Comparison of ENCODE assay signal across 9 cellular contexts in genomic region chr11:61333638-61334433, GRCh38. TPM values are rescaled to one million over a fixed set of nuclear protein-coding genes. Genes with fewer than 3 reads are reported as not detected.
DNase-seq lines count a peak whose midpoint lies in the region; ATAC-seq, FAIRE-seq and TF ChIP-seq lines count a peak whose summit lies in the region.
"Had no signal": no experiment of that assay in that cellular context is flagged by ENCODE, and none has a peak within 500 bp of the region (broad histone marks: within the 10 kb centered on the region; RNA-seq: fewer than 3 reads in every experiment).

No MANE protein-coding gene starts in this region.

- no peaks in the 10 kb centered on the region for H3K27me3 Mint-ChIP-seq in activated B cell treated with CpG ODN at 0.5 μM for 24 hours

- peaks cover 4 to 66% (median 14%) of the 10 kb centered on the region in 3 donors for H3K4me1 ChIP-seq in gastroesophageal sphincter
- peaks cover 21% of the 10 kb centered on the region for H3K4me1 ChIP-seq in smooth muscle cell (ENCODE audit: low read depth)

- ATAC-seq in activated B cell treated with CpG ODN at 0.5 μM for 24 hours (ENCODE audit: low read depth) (no peak), gastroesophageal sphincter (no peak), HG03135 (IDR thresholded peaks at IDR 0.05; ENCODE audit: unreplicated experiment) (no peak)

- DNase-seq in NCI-H82 (lab: John Stamatoyannopoulos, UW), result peak; percentile 37
- DNase-seq in NCI-H82 treated with DMSO at 0.1 percent for 48 hours (lab: John Stamatoyannopoulos, UW; ENCODE audit: unreplicated experiment), result no peak
- DNase-seq in activated B cell treated with CpG ODN at 0.5 μM for 24 hours, result no peak
- DNase-seq in smooth muscle cell (lab: John Stamatoyannopoulos, UW; ENCODE audit: unreplicated experiment), result no peak
- no peak for DNase-seq in activated CD4-positive, CD25-positive, alpha-beta regulatory T cell (lab: John Stamatoyannopoulos, UW)
- DNase-seq in GM12891 (ENCODE audit: insufficient read length, low spot score), result no peak

- H3F3A ChIP-seq in smooth muscle cell (ENCODE audit: low read depth), result no peaks in the 10 kb centered on the region

- H3K79me2 ChIP-seq in smooth muscle cell (ENCODE audit: low read depth), result peaks cover 41% of the 10 kb centered on the region

- peak overlapping the region; percentile 93 for H3K27ac Mint-ChIP-seq in activated B cell treated with CpG ODN at 0.5 μM for 24 hours

- H3K4me1 Mint-ChIP-seq in activated B cell treated with CpG ODN at 0.5 μM for 24 hours, result peaks cover 51% of the 10 kb centered on the region

- TF ChIP-seq CTCF in activated B cell treated with CpG ODN at 0.5 μM for 24 hours (IDR thresholded peaks at IDR 0.05), result no peak
- no peak for TF ChIP-seq CTCF in gastroesophageal sphincter (IDR thresholded peaks at IDR 0.05)
- TF ChIP-seq CTCF in smooth muscle cell (IDR thresholded peaks at IDR 0.05; ENCODE audit: borderline replicate concordance, insufficient read depth, poor library complexity, severe bottlenecking), result no peak

- H3K9me3 ChIP-seq in gastroesophageal sphincter (no peaks in the 10 kb centered on the region), smooth muscle cell (replicated peaks; ENCODE audit: low read depth) (no peaks in the 10 kb centered on the region)

- peak overlapping the region; percentile 92 for H3K4me3 Mint-ChIP-seq in activated B cell treated with CpG ODN at 0.5 μM for 24 hours

- peaks cover 32% of the 10 kb centered on the region for H3K36me3 Mint-ChIP-seq in activated B cell treated with CpG ODN at 0.5 μM for 24 hours (ENCODE audit: low read depth)

- no peaks in the 10 kb centered on the region for H3K9me3 Mint-ChIP-seq in activated B cell treated with CpG ODN at 0.5 μM for 24 hours

- peaks cover 33% of the 10 kb centered on the region for H4K20me1 ChIP-seq in smooth muscle cell (ENCODE audit: low read depth)

- no peak for TF ChIP-seq EP300 in gastroesophageal sphincter (IDR thresholded peaks at IDR 0.05)

- H3K27ac ChIP-seq in gastroesophageal sphincter (peak overlapping the region; percentile 57 to 94 (median 94)), smooth muscle cell (ENCODE audit: low read depth) (peak overlapping the region; percentile 81)

- no peak for FAIRE-seq in GM12891 (lab: Jason Lieb, UNC)

- H3K4me2 ChIP-seq in smooth muscle cell, result peak overlapping the region; percentile 88

- 41 to 84% methylated on average over 4 of the region's 14 CpGs for WGBS in gastroesophageal sphincter (ENCODE audit: low coverage in 1 of 2), 2 donors
- WGBS in smooth muscle cell (ENCODE audit: low lambda C conversion rate), result 51% methylated on average over 14 of the region's 14 CpGs

- H3K9ac ChIP-seq in smooth muscle cell (ENCODE audit: low read depth), result peak overlapping the region; percentile 97

- H3K27me3 ChIP-seq in gastroesophageal sphincter (no peaks in the 10 kb centered on the region), smooth muscle cell (ENCODE audit: low read depth) (no peaks in the 10 kb centered on the region)

- intact Hi-C loops in activated B cell treated with CpG ODN at 0.5 μM for 24 hours (cut with micrococcal nuclease), result loop anchor here (1.0 kb wide), 2 partner anchors 40 to 95 kb away; partner anchors contain the start of gene CPSF7

- peaks cover 0 to 25% of the 10 kb centered on the region in 2 donors for H3K36me3 ChIP-seq in gastroesophageal sphincter
- no peaks in the 10 kb centered on the region for H3K36me3 ChIP-seq in smooth muscle cell (ENCODE audit: low read depth)

- TF ChIP-seq POLR2A in gastroesophageal sphincter (IDR thresholded peaks at IDR 0.05) (no peak), GM12891 (IDR thresholded peaks at IDR 0.05; ENCODE audit: low read depth, low read length) (no peak)

- H3K4me3 ChIP-seq in gastroesophageal sphincter, result peak overlapping the region; percentile 73 to 85
- H3K4me3 ChIP-seq in smooth muscle cell, result peak overlapping the region; percentile 90

- CTCF ChIA-PET in activated B cell treated with CpG ODN at 0.5 μM for 24 hours (lab: Charles Lee), result interaction anchor here (1.2 to 10.1 kb wide), 4 partner anchors 14 to 53 kb away, joined by 3 to 561 read pairs (median 109); partner anchors contain the start of genes CYB561A3, TMEM138 and TMEM216

- POLR2A ChIA-PET in activated B cell treated with CpG ODN at 0.5 μM for 24 hours (lab: Charles Lee), result interaction anchor here (0.5 to 10.1 kb wide), 10 partner anchors 20 to 548 kb away, joined by 3 to 224 read pairs (median 13); partner anchors contain the start of genes CPSF7, CYB561A3, SDHAF2 and TMEM138

- peak overlapping the region; percentile 86 for H2AFZ ChIP-seq in smooth muscle cell (ENCODE audit: low read depth)

TF ChIP-seq in GM12891, 5 proteins besides CTCF, POLR2A, EP300 and RAD21:
- TF ChIP-seq POLR2AphosphoS5 (IDR thresholded peaks at IDR 0.05; ENCODE audit: low read depth, low read length) (no peak; the same call in 1 of the 2 replicates), PAX5 (IDR thresholded peaks at IDR 0.05; ENCODE audit: insufficient read depth, low read length, severe bottlenecking) (no peak), TAF1 (IDR thresholded peaks at IDR 0.05; ENCODE audit: low read depth, low read length) (no peak), SPI1 (IDR thresholded peaks at IDR 0.05; ENCODE audit: low read depth, low read length) (no peak), POU2F2 (IDR thresholded peaks at IDR 0.05; ENCODE audit: low read depth, low read length) (no peak)

RNA-seq across cellular contexts. Expression of gene TKFC, which starts 0.8 kb away (rescaled TPM):
- total RNA-seq in activated B cell treated with CpG ODN at 0.5 μM for 24 hours (59.8 and 63.9 TPM in 2 replicates), gastroesophageal sphincter (10 to 100 TPM in 3 of 4 donors, 1 to 10 TPM in 1; 9.4 to 15.1 (median 13.4) TPM), smooth muscle cell (18.1 and 24.3 TPM in 2 replicates)
- 47.0 and 49.8 TPM in 2 replicates for polyA plus RNA-seq in smooth muscle cell
- polyA plus RNA-seq in GM12891 (2012; ENCODE audit: low read depth, missing spikeins), result 54.8 TPM

RNA-seq across cellular contexts. Expression of gene DDB1, which starts 0.9 kb away (rescaled TPM):
- total RNA-seq in activated B cell treated with CpG ODN at 0.5 μM for 24 hours, result 201 and 218 TPM in 2 replicates
- 100 to 1,000 TPM; 139 to 159 (median 140) TPM for total RNA-seq in gastroesophageal sphincter
- total RNA-seq in smooth muscle cell, result 143 and 164 TPM in 2 replicates
- polyA plus RNA-seq in smooth muscle cell, result 140 and 150 TPM in 2 replicates
- 138 TPM for polyA plus RNA-seq in GM12891 (2012; ENCODE audit: low read depth, missing spikeins)

RNA-seq across cellular contexts. Expression of gene CYB561A3, which starts 27.8 kb away (rescaled TPM):
- total RNA-seq in activated B cell treated with CpG ODN at 0.5 μM for 24 hours (397 and 433 TPM in 2 replicates), gastroesophageal sphincter (10 to 100 TPM; 23.3 to 44.0 (median 33.4) TPM), smooth muscle cell (19.1 and 23.9 TPM in 2 replicates)
- polyA plus RNA-seq in smooth muscle cell, result 23.7 and 25.1 TPM in 2 replicates
- polyA plus RNA-seq in GM12891 (2012; ENCODE audit: low read depth, missing spikeins), result 37.5 TPM

RNA-seq across cellular contexts. Expression of gene TMEM138, which starts 28.3 kb away (rescaled TPM):
- total RNA-seq in activated B cell treated with CpG ODN at 0.5 μM for 24 hours (69.7 and 81.2 TPM in 2 replicates), gastroesophageal sphincter (10 to 100 TPM; 18.3 to 37.0 (median 21.7) TPM), smooth muscle cell (34.6 and 44.2 TPM in 2 replicates)
- polyA plus RNA-seq in smooth muscle cell, result 51.4 and 54.6 TPM in 2 replicates
- polyA plus RNA-seq in GM12891 (2012; ENCODE audit: low read depth, missing spikeins), result 31.8 TPM

RNA-seq across cellular contexts. Expression of gene VWCE, which starts 38.7 kb away (rescaled TPM):
- 0.76 and 1.3 TPM in 2 replicates for total RNA-seq in activated B cell treated with CpG ODN at 0.5 μM for 24 hours
- total RNA-seq in gastroesophageal sphincter, result 1 to 10 TPM in 1 of 4 donors, under 1 TPM in 2, not detected in 1; 0.78 to 1.0 (median 0.94) TPM
- total RNA-seq in smooth muscle cell, result 0.49 and 1.5 TPM in 2 replicates
- 2.4 and 4.1 TPM in 2 replicates for polyA plus RNA-seq in smooth muscle cell
- polyA plus RNA-seq in GM12891 (2012; ENCODE audit: low read depth, missing spikeins), result 5.2 TPM
- total RNA-seq: Daoy had no signal
